Comparison of ENCODE assay signal across 8 cellular contexts in the genomic region with DNA sequence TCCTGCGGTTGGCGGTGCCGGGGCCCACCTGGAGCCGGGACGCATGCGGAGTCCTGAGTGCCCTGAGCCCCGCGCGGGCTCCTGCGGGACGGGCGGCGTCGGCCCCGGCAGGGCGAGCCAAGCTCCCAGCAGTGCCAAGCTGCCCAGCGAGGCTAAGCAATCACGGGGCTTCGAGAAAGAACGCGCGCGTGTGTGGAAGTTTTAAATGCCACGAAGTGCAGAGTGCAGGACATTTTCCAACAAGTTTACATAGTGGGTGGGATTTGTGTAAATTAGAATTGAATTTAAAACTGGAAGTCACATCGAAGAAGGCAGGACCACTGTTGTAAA. TPM values are rescaled to one million over a fixed set of nuclear protein-coding genes. Genes with fewer than 3 reads are reported as not detected.
A peak's percentile ranks its signal among the peaks of the same experiment; 100 is the strongest.
DNase-seq lines count a peak whose midpoint lies in the region; ATAC-seq, FAIRE-seq and TF ChIP-seq lines count a peak whose summit lies in the region.

No MANE protein-coding gene starts in this region.

- ATAC-seq in GM19023 (IDR thresholded peaks at IDR 0.05; ENCODE audit: unreplicated experiment), result no peak

- intact Hi-C loops in CD14-positive monocyte (cut with micrococcal nuclease), result loop anchor here (10.0 kb wide), 2 partner anchors 71 to 131 kb away; no protein-coding TSS in a partner anchor

- no CpG with 5 or more reads among the region's 25 CpGs for WGBS in neuronal stem cell (ENCODE audit: extremely low coverage in 2 of 2, insufficient read length in 2 of 2, insufficient replicate concordance in 1 of 2), 2 donors

- H3K79me1 ChIP-seq in neuronal stem cell (ENCODE audit: low read depth, low read length), result no peaks in the 10 kb centered on the region

- no peak overlapping the region for H3K23ac ChIP-seq in neuronal stem cell (ENCODE audit: low read depth, low read length, poor library complexity)

- peak overlapping the region; percentile 49 for H2BK15ac ChIP-seq in neuronal stem cell (ENCODE audit: low read length)

- H3K4me1 Mint-ChIP-seq in CD14-positive monocyte, result peaks cover 19% of the 10 kb centered on the region

- H3K27ac ChIP-seq in SJCRH30, result no peak overlapping the region
- H3K27ac ChIP-seq in fibroblast of lung (ENCODE audit: insufficient read depth, low read length), result no peak overlapping the region
- no peak overlapping the region for H3K27ac ChIP-seq in neuronal stem cell (replicated peaks; ENCODE audit: low read length)

- no peak overlapping the region for H4K91ac ChIP-seq in neuronal stem cell (ENCODE audit: low read depth, low read length, poor library complexity)

- H3K4me2 ChIP-seq in fibroblast of lung (ENCODE audit: extremely low read depth, insufficient read depth, low read length), result peak overlapping the region; percentile 53
- H3K4me2 ChIP-seq in neuronal stem cell (ENCODE audit: insufficient read depth, low read length, poor library complexity, severe bottlenecking), result peak overlapping the region; percentile 93

- H4K20me1 ChIP-seq in fibroblast of lung (ENCODE audit: control insufficient read depth, extremely low read depth, insufficient read depth, low read length), result no peaks in the 10 kb centered on the region

- H3K9me3 ChIP-seq in SJCRH30 (replicated peaks) (no peaks in the 10 kb centered on the region), fibroblast of lung (ENCODE audit: control insufficient read depth, insufficient read depth, low read depth, low read length) (no peaks in the 10 kb centered on the region), neuronal stem cell (replicated peaks in 1 of 2; ENCODE audit: control insufficient read depth in 2 of 2, insufficient read depth in 1 of 2, low read depth in 1 of 2, low read length in 2 of 2) (peaks cover 0 to 7% of the 10 kb centered on the region in 2 donors)

- DNase-seq in CD14-positive monocyte (ENCODE audit: low spot score) (no peak), SJCRH30 (no peak), fibroblast of lung (ENCODE audit: low read depth in 2 of 2) (no peak), neuronal stem cell (ENCODE audit: low spot score) (peak; percentile 5), GM12892 (ENCODE audit: insufficient read length) (no peak), NCI-H2081 treated with DMSO at 0.1 percent for 48 hours (lab: John Stamatoyannopoulos, UW) (no peak), Kasumi-1 (lab: John Stamatoyannopoulos, UW) (no peak)

- no peak overlapping the region for H3K14ac ChIP-seq in neuronal stem cell (ENCODE audit: low read length)

- H3K4me3 ChIP-seq in SJCRH30 (peak overlapping the region; percentile 58), fibroblast of lung (replicated peaks in 1 of 4; ENCODE audit: control extremely low read depth in 1 of 4, insufficient read depth in 1 of 4, low read depth in 3 of 4, low read length in 4 of 4) (peak overlapping the region; percentile 18 to 66 (median 49)), neuronal stem cell (ENCODE audit: low read length in 2 of 2) (peak overlapping the region; percentile 26 to 84)

- H4K8ac ChIP-seq in neuronal stem cell (ENCODE audit: low read depth, low read length), result no peak overlapping the region

- H3K18ac ChIP-seq in neuronal stem cell (ENCODE audit: low read length), result peak overlapping the region; percentile 85

- H3K36me3 ChIP-seq in SJCRH30, result no peaks in the 10 kb centered on the region
- H3K36me3 ChIP-seq in fibroblast of lung (ENCODE audit: control insufficient read depth, insufficient read depth, low read length), result no peaks in the 10 kb centered on the region
- H3K36me3 ChIP-seq in neuronal stem cell (replicated peaks in 1 of 2; ENCODE audit: control insufficient read depth in 2 of 2, insufficient read depth in 2 of 2, low read length in 2 of 2), result no peaks in the 10 kb centered on the region

- H3K4ac ChIP-seq in neuronal stem cell (ENCODE audit: low read length), result no peak overlapping the region

- H3K27me3 ChIP-seq in SJCRH30 (no peaks in the 10 kb centered on the region), fibroblast of lung (ENCODE audit: control insufficient read depth, insufficient read depth, low read length) (no peaks in the 10 kb centered on the region), neuronal stem cell (ENCODE audit: control insufficient read depth in 3 of 3, insufficient read depth in 3 of 3, low read depth in 1 of 3, low read length in 3 of 3) (peaks cover 6 to 46% (median 20%) of the 10 kb centered on the region in 3 experiments)

- H3K36me3 Mint-ChIP-seq in CD14-positive monocyte, result peaks cover 3 to 8% of the 10 kb centered on the region in 2 donors

- no peak for TF ChIP-seq POLR2A in GM12892 (IDR thresholded peaks at IDR 0.05; ENCODE audit: low read depth, low read length)

- H2BK120ac ChIP-seq in neuronal stem cell (ENCODE audit: low read depth, low read length), result no peak overlapping the region

- peak overlapping the region; percentile 69 to 85 for H3K4me3 Mint-ChIP-seq in CD14-positive monocyte

- FAIRE-seq in GM12892 (lab: Jason Lieb, UNC), result no peak

- H3K4me1 ChIP-seq in SJCRH30 (no peaks in the 10 kb centered on the region), fibroblast of lung (ENCODE audit: control insufficient read depth, extremely low read depth, insufficient read depth, low read length) (peaks cover 3% of the 10 kb centered on the region), neuronal stem cell (ENCODE audit: control insufficient read depth in 2 of 2, insufficient read depth in 1 of 2, low read depth in 1 of 2, low read length in 2 of 2) (peaks cover 2 to 3% of the 10 kb centered on the region in 2 donors)

- H3K9me3 Mint-ChIP-seq in CD14-positive monocyte, result peaks cover 0 to 6% (median 4%) of the 10 kb centered on the region in 7 donors

- H3K27me3 Mint-ChIP-seq in CD14-positive monocyte (ENCODE audit: low read depth in 3 of 3), result peaks cover 15 to 20% (median 20%) of the 10 kb centered on the region in 3 donors

- peak overlapping the region; percentile 75 for H2AFZ ChIP-seq in fibroblast of lung (ENCODE audit: low read length)
- H2AFZ ChIP-seq in neuronal stem cell (ENCODE audit: low read length), result peak overlapping the region; percentile 94

- peak overlapping the region; percentile 75 for H2BK5ac ChIP-seq in neuronal stem cell (ENCODE audit: low read length)

- TF ChIP-seq CTCF in CD14-positive monocyte (IDR thresholded peaks at IDR 0.05) (no peak), fibroblast of lung (conservative IDR thresholded peaks at IDR 0.05 in 1 of 2, IDR thresholded peaks at IDR 0.05 in 1 of 2; ENCODE audit: low read depth in 1 of 2, low read length in 2 of 2) (no peak)

- H2AK5ac ChIP-seq in neuronal stem cell (ENCODE audit: low read depth, low read length), result no peak overlapping the region

- H3K27ac Mint-ChIP-seq in CD14-positive monocyte, result peak overlapping the region in 1 of 7 donors; percentile 64

- H2BK12ac ChIP-seq in neuronal stem cell (ENCODE audit: low read length), result no peak overlapping the region

- H3K79me2 ChIP-seq in fibroblast of lung (ENCODE audit: control insufficient read depth, insufficient read depth, low read length), result no peaks in the 10 kb centered on the region

- H3K9ac ChIP-seq in fibroblast of lung (ENCODE audit: insufficient read depth, low read length), result no peak overlapping the region
- no peak overlapping the region for H3K9ac ChIP-seq in neuronal stem cell (ENCODE audit: low read depth, low read length, poor library complexity)

RNA-seq across cellular contexts. Expression of gene CPM, which starts 0.6 kb away (rescaled TPM):
- 10 to 100 TPM; 26.2 to 32.4 TPM for polyA plus RNA-seq in CD14-positive monocyte
- 0.43 and 1.2 TPM in 2 replicates for total RNA-seq in SJCRH30 (2014; rRNA removed; shearing (Covaris generic))
- 23.5 and 29.8 TPM in 2 replicates for total RNA-seq in fibroblast of lung
- polyA plus RNA-seq in fibroblast of lung, result 5.3 and 19.4 TPM in 2 replicates
- 2.6 and 11.4 TPM in 2 replicates for polyA plus RNA-seq in fibroblast of lung (2012)
- polyA minus RNA-seq in fibroblast of lung (ENCODE audit: low replicate concordance), result 2.8 and 10.0 TPM in 2 replicates
- polyA plus RNA-seq in neuronal stem cell (2013, experiment 1 of 2), result 0.22 TPM
- polyA plus RNA-seq in neuronal stem cell (2013, experiment 2 of 2), result 0.15 TPM
- 0.45 TPM for polyA plus RNA-seq in GM12892 (2012; ENCODE audit: missing spikeins)

Comparison
In these comparisons a context has a peak if more than half of its experiments do, and no peak if none do; other contexts are left out.
1. RNA of gene CPM, which starts 0.6 kb away (total RNA-seq): 23.5 to 29.8 TPM in fibroblast of lung; 0.43 to 1.2 TPM in SJCRH30; every median in the first group is over 10 times any median in the second.
2. Peak in every context shown above with its lines, with median percentiles within 50 percentile points of each other: H3K4me3 ChIP-seq.